In the genomic region with DNA sequence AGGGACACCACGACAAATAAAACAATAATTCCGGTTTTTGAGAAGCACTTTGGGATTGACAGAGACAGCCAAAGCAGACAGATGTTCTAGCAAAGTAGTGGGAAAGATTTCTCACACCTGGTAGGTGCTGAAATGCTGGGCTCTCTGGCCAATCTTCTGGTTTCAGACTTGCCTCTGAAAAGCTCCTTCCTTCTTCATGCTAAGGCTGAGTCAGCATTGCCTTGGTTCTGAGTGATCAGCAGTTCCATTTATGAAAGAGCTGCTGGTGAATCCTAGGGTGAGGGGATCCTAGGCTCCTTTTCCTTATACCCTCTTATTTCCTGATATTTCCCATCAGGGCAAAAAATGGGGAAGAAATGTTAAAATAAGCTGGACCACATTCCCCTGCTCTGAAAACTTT, we compare ENCODE assay signal across 27 cellular contexts.
"Had no signal": no experiment of that assay in that cellular context is flagged by ENCODE, and none has a peak within 500 bp of the region (broad histone marks: within the 10 kb centered on the region; RNA-seq: fewer than 3 reads in every experiment).

No MANE protein-coding gene starts in this region.

- H3K27ac Mint-ChIP-seq: activated B cell treated with CpG ODN at 0.5 μM for 24 hours; activated CD8-positive, alpha-beta memory T cell treated with anti-CD3 and anti-CD28 coated beads, Interleukin-2, amount 10 ng/mL, durations not matched to agents 7 days and 5 days; activated CD8-positive, alpha-beta T cell treated with anti-CD3 and anti-CD28 coated beads, Interleukin-2, amount 10 ng/mL, durations not matched to agents 7 days and 5 days; activated naive CD4-positive, alpha-beta T cell treated with anti-CD3 and anti-CD28 coated beads, Interleukin-2, amount 50 U/mL, for 24 hours; activated naive CD8-positive, alpha-beta T cell treated with anti-CD3 and anti-CD28 coated beads, Interleukin-2, amount 50 U/mL, for 24 hours; activated T-helper 2 cell treated with anti-CD3 and anti-CD28 coated beads, Interferon-gamma antibody, Interleukin-2, Interleukin-4, amounts not matched to agents 10 μg/mL and 5 μg/mL and 100 μg/mL, durations not matched to agents 14 hours and 24 hours and 36 hours; mesothelial cell of epicardium; naive B cell; T-helper 2 cell treated with Interferon-gamma antibody and Interleukin-4, amounts not matched to agents 5 μg/mL and 100 μg/mL, for 36 hours had no signal

- H3K36me3 Mint-ChIP-seq: activated CD8-positive, alpha-beta memory T cell treated with anti-CD3 and anti-CD28 coated beads, Interleukin-2, amount 10 ng/mL, durations not matched to agents 7 days and 5 days; activated naive CD4-positive, alpha-beta T cell treated with anti-CD3 and anti-CD28 coated beads, Interleukin-2, amount 50 U/mL, for 24 hours; mesothelial cell of epicardium; naive B cell had no signal

- H3K9me3 Mint-ChIP-seq: activated naive CD4-positive, alpha-beta T cell treated with anti-CD3 and anti-CD28 coated beads, Interleukin-2, amount 50 U/mL, for 24 hours; mesothelial cell of epicardium had no signal

- H3K9me3 ChIP-seq: colonic mucosa, heart left ventricle, pancreas, psoas muscle, right atrium auricular region, spleen, suprapubic skin, tibial artery, upper lobe of right lung had no signal

- H3K4me3 Mint-ChIP-seq: activated B cell treated with CpG ODN at 0.5 μM for 24 hours; activated CD8-positive, alpha-beta memory T cell treated with anti-CD3 and anti-CD28 coated beads, Interleukin-2, amount 10 ng/mL, durations not matched to agents 7 days and 5 days; activated CD8-positive, alpha-beta T cell treated with anti-CD3 and anti-CD28 coated beads, Interleukin-2, amount 10 ng/mL, durations not matched to agents 7 days and 5 days; activated naive CD4-positive, alpha-beta T cell treated with anti-CD3 and anti-CD28 coated beads, Interleukin-2, amount 50 U/mL, for 24 hours; activated naive CD8-positive, alpha-beta T cell treated with anti-CD3 and anti-CD28 coated beads, Interleukin-2, amount 50 U/mL, for 24 hours; mesothelial cell of epicardium; naive B cell; T-helper 2 cell treated with Interferon-gamma antibody and Interleukin-4, amounts not matched to agents 5 μg/mL and 100 μg/mL, for 36 hours had no signal

- H3K4me1 Mint-ChIP-seq: activated B cell treated with CpG ODN at 0.5 μM for 24 hours; activated CD8-positive, alpha-beta memory T cell treated with anti-CD3 and anti-CD28 coated beads, Interleukin-2, amount 10 ng/mL, durations not matched to agents 7 days and 5 days; activated naive CD4-positive, alpha-beta T cell treated with anti-CD3 and anti-CD28 coated beads, Interleukin-2, amount 50 U/mL, for 24 hours; activated naive CD8-positive, alpha-beta T cell treated with anti-CD3 and anti-CD28 coated beads, Interleukin-2, amount 50 U/mL, for 24 hours; mesothelial cell of epicardium; naive B cell had no signal

- H3K27me3 Mint-ChIP-seq: activated B cell treated with CpG ODN at 0.5 μM for 24 hours; activated CD8-positive, alpha-beta memory T cell treated with anti-CD3 and anti-CD28 coated beads, Interleukin-2, amount 10 ng/mL, durations not matched to agents 7 days and 5 days; activated naive CD4-positive, alpha-beta T cell treated with anti-CD3 and anti-CD28 coated beads, Interleukin-2, amount 50 U/mL, for 24 hours; activated naive CD8-positive, alpha-beta T cell treated with anti-CD3 and anti-CD28 coated beads, Interleukin-2, amount 50 U/mL, for 24 hours; naive B cell had no signal

- ATAC-seq: activated CD8-positive, alpha-beta memory T cell treated with anti-CD3 and anti-CD28 coated beads, Interleukin-2, amount 10 ng/mL, durations not matched to agents 7 days and 5 days; activated CD8-positive, alpha-beta T cell treated with anti-CD3 and anti-CD28 coated beads, Interleukin-2, amount 10 ng/mL, durations not matched to agents 7 days and 5 days; activated naive CD8-positive, alpha-beta T cell treated with anti-CD3 and anti-CD28 coated beads, Interleukin-2, amount 50 U/mL, for 24 hours; heart left ventricle; left cardiac atrium; left ventricle myocardium superior; psoas muscle; upper lobe of right lung had no signal

- H3K36me3 ChIP-seq: colonic mucosa, heart left ventricle, pancreas, right atrium auricular region, spleen, suprapubic skin, tibial artery, upper lobe of right lung had no signal

- H3K4me1 ChIP-seq: colonic mucosa, heart left ventricle, pancreas, psoas muscle, right atrium auricular region, spleen, suprapubic skin, tibial artery, upper lobe of right lung had no signal

- H3K27me3 ChIP-seq: colonic mucosa, heart left ventricle, pancreas, right atrium auricular region, spleen, tibial artery, upper lobe of right lung had no signal

- H3K27ac ChIP-seq: colonic mucosa, heart left ventricle, pancreas, psoas muscle, right atrium auricular region, spleen, suprapubic skin, tibial artery, upper lobe of right lung had no signal

- DNase-seq: activated B cell treated with CpG ODN at 0.5 μM for 24 hours; activated CD4-positive, alpha-beta T cell treated with anti-CD3 and anti-CD28 coated beads, Interleukin-2, amount 50 U/mL, for 1 hour; activated CD8-positive, alpha-beta memory T cell treated with anti-CD3 and anti-CD28 coated beads, Interleukin-2, amount 10 ng/mL, durations not matched to agents 7 days and 5 days; activated CD8-positive, alpha-beta T cell treated with anti-CD3 and anti-CD28 coated beads, Interleukin-2, amount 10 ng/mL, durations not matched to agents 7 days and 5 days; activated naive CD8-positive, alpha-beta T cell treated with anti-CD3 and anti-CD28 coated beads, Interleukin-2, amount 50 U/mL, for 24 hours; activated T-cell treated with anti-CD3 and anti-CD28 coated beads, Interleukin-2, amount 50 U/mL, for 48 hours; amygdala; colonic mucosa; effector CD8-positive, alpha-beta T cell; heart left ventricle; left cardiac atrium; left ventricle myocardium superior; naive B cell; nucleus accumbens; pancreas; psoas muscle; spleen; stimulated activated naive CD4-positive, alpha-beta T cell; T-helper 1 cell; tibial artery; upper lobe of right lung had no signal

- H3K4me3 ChIP-seq: colonic mucosa, heart left ventricle, pancreas, psoas muscle, right atrium auricular region, spleen, suprapubic skin, tibial artery, upper lobe of right lung had no signal
